ENCODE assay signal across 1 cellular context in the genomic region with DNA sequence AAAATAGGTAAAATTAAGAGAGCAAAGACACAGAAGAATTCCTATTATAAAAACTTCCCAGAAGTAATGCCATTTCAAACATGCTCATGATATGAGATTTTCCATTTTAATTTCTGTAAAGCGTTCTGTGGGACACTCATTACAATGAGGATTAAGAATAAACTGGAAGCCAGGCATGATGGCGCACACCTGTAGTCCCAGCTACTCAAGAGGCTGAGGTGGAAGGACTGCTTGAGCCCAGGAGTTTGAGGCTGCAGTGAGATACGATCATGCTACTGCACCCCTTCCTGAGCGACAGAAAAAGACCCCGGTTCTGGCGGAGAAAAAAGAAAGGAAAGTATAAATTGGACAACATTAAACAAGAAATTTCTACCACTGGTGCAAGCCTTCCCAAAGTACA.
TF ChIP-seq lines count a peak whose summit lies in the region.

No MANE protein-coding gene starts in this region.

TF ChIP-seq in GM12878, 131 proteins besides CTCF, POLR2A, EP300 and RAD21:
- TF ChIP-seq POLR2AphosphoS2 (IDR thresholded peaks at IDR 0.05; ENCODE audit: low read depth, low read length) (no peak), MEF2B (IDR thresholded peaks at IDR 0.05; ENCODE audit: partially characterized antibody, poor library complexity, severe bottlenecking) (no peak), NR2F1 (conservative IDR thresholded peaks at IDR 0.05) (no peak), PKNOX1 (IDR thresholded peaks at IDR 0.05) (no peak), BRCA1 (IDR thresholded peaks at IDR 0.05; ENCODE audit: low read depth, low read length) (no peak), JUND (IDR thresholded peaks at IDR 0.05; ENCODE audit: low read depth, low read length) (no peak), HDAC2 (IDR thresholded peaks at IDR 0.05) (no peak), ZSCAN29 (IDR thresholded peaks at IDR 0.05) (no peak), STAT1 (conservative IDR thresholded peaks at IDR 0.05) (no peak), HDAC6 (IDR thresholded peaks at IDR 0.05; ENCODE audit: unreplicated experiment) (no peak), RUNX3 (IDR thresholded peaks at IDR 0.05; ENCODE audit: low read length) (no peak), ZNF384 (IDR thresholded peaks at IDR 0.05; ENCODE audit: borderline replicate concordance, low read depth, low read length) (no peak), CHD4 (IDR thresholded peaks at IDR 0.05) (no peak)
- TF ChIP-seq, protein P1, sequence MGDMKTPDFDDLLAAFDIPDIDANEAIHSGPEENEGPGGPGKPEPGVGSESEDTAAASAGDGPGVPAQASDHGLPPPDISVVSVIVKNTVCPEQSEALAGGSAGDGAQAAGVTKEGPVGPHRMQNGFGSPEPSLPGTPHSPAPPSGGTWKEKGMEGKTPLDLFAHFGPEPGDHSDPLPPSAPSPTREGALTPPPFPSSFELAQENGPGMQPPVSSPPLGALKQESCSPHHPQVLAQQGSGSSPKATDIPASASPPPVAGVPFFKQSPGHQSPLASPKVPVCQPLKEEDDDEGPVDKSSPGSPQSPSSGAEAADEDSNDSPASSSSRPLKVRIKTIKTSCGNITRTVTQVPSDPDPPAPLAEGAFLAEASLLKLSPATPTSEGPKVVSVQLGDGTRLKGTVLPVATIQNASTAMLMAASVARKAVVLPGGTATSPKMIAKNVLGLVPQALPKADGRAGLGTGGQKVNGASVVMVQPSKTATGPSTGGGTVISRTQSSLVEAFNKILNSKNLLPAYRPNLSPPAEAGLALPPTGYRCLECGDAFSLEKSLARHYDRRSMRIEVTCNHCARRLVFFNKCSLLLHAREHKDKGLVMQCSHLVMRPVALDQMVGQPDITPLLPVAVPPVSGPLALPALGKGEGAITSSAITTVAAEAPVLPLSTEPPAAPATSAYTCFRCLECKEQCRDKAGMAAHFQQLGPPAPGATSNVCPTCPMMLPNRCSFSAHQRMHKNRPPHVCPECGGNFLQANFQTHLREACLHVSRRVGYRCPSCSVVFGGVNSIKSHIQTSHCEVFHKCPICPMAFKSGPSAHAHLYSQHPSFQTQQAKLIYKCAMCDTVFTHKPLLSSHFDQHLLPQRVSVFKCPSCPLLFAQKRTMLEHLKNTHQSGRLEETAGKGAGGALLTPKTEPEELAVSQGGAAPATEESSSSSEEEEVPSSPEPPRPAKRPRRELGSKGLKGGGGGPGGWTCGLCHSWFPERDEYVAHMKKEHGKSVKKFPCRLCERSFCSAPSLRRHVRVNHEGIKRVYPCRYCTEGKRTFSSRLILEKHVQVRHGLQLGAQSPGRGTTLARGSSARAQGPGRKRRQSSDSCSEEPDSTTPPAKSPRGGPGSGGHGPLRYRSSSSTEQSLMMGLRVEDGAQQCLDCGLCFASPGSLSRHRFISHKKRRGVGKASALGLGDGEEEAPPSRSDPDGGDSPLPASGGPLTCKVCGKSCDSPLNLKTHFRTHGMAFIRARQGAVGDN (IDR thresholded peaks at IDR 0.05) = no peak
- TF ChIP-seq, protein P2, sequence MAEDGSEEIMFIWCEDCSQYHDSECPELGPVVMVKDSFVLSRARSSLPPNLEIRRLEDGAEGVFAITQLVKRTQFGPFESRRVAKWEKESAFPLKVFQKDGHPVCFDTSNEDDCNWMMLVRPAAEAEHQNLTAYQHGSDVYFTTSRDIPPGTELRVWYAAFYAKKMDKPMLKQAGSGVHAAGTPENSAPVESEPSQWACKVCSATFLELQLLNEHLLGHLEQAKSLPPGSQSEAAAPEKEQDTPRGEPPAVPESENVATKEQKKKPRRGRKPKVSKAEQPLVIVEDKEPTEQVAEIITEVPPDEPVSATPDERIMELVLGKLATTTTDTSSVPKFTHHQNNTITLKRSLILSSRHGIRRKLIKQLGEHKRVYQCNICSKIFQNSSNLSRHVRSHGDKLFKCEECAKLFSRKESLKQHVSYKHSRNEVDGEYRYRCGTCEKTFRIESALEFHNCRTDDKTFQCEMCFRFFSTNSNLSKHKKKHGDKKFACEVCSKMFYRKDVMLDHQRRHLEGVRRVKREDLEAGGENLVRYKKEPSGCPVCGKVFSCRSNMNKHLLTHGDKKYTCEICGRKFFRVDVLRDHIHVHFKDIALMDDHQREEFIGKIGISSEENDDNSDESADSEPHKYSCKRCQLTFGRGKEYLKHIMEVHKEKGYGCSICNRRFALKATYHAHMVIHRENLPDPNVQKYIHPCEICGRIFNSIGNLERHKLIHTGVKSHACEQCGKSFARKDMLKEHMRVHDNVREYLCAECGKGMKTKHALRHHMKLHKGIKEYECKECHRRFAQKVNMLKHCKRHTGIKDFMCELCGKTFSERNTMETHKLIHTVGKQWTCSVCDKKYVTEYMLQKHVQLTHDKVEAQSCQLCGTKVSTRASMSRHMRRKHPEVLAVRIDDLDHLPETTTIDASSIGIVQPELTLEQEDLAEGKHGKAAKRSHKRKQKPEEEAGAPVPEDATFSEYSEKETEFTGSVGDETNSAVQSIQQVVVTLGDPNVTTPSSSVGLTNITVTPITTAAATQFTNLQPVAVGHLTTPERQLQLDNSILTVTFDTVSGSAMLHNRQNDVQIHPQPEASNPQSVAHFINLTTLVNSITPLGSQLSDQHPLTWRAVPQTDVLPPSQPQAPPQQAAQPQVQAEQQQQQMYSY (CRISPR knock-in tag; IDR thresholded peaks at IDR 0.05) = no peak
